Comparison of ENCODE assay signal across 12 cellular contexts in the genomic region with DNA sequence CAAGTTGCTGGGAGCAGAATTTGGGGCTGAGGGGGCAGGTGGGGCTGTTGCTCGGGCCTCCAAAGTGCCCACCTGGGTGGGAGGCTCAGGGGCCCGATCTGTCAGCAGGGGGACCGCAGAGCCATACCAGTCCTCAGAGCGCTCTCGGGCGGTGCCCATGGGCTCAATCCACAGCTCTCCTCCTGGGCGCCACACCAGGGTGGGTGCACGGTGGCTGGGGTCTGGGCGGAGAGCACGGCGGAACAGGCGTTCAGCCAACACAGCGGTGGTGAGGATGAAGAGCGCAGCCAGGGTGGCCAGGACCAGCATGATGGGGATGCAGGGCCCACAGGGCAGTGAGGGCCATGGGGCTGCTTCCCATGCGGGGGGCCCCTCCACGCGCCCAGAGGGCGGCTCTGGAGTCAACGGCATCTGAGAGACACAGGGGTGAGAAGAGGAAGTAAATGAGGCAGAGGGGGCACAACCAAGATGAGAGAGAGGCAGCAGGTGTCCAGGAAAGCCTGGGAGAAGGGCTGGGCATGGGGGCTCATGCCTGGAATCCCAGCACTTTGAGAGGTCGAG. TPM values are rescaled to one million over a fixed set of nuclear protein-coding genes. Genes with fewer than 3 reads are reported as not detected.
A peak's percentile ranks its signal among the peaks of the same experiment; 100 is the strongest.
DNase-seq lines count a peak whose midpoint lies in the region; ATAC-seq and TF ChIP-seq lines count a peak whose summit lies in the region.
"Had no signal": no experiment of that assay in that cellular context is flagged by ENCODE, and none has a peak within 500 bp of the region (broad histone marks: within the 10 kb centered on the region; RNA-seq: fewer than 3 reads in every experiment).

No MANE protein-coding gene starts in this region.

- H3K27me3 Mint-ChIP-seq in MCF 10A (ENCODE audit: insufficient read depth, unreplicated experiment) (peaks cover 35% of the 10 kb centered on the region), immature natural killer cell (ENCODE audit: low read depth in 3 of 3) (peaks cover 23 to 33% (median 32%) of the 10 kb centered on the region in 3 donors)
- no peaks in the 10 kb centered on the region for H3K27me3 Mint-ChIP-seq in T-helper 2 cell treated with Interferon-gamma antibody and Interleukin-4, amounts not matched to agents 5 μg/mL and 100 μg/mL, for 36 hours (ENCODE audit: low read depth)

- no peaks in the 10 kb centered on the region for H3K36me3 ChIP-seq in breast epithelium
- H3K36me3 ChIP-seq in transverse colon: no peaks in the 10 kb centered on the region
- H3K36me3 ChIP-seq: neural progenitor cell had no signal

- TF ChIP-seq CTCF in breast epithelium (IDR thresholded peaks at IDR 0.05) (no peak), MCF 10A (IDR thresholded peaks at IDR 0.05; ENCODE audit: unreplicated experiment) (no peak), transverse colon (IDR thresholded peaks at IDR 0.05) (no peak)

- CTCF ChIA-PET in MCF 10A (lab: Yijun Ruan, JAX): interaction anchor here (2.0 kb wide), 1 partner anchor 15 kb away, joined by 7 read pairs; no protein-coding TSS in a partner anchor

- H3K9me3 Mint-ChIP-seq in MCF 10A (ENCODE audit: unreplicated experiment): no peaks in the 10 kb centered on the region
- no peaks in the 10 kb centered on the region for H3K9me3 Mint-ChIP-seq in T-helper 2 cell treated with Interferon-gamma antibody and Interleukin-4, amounts not matched to agents 5 μg/mL and 100 μg/mL, for 36 hours
- no peaks in the 10 kb centered on the region for H3K9me3 Mint-ChIP-seq in immature natural killer cell
- H3K9me3 Mint-ChIP-seq: neural progenitor cell, type B pancreatic cell had no signal

- TF ChIP-seq EP300 in transverse colon (IDR thresholded peaks at IDR 0.05; ENCODE audit: low read depth): no peak

- H3K4me3 ChIP-seq in breast epithelium (peak overlapping the region; percentile 30 to 45 (median 37)), transverse colon (peak overlapping the region in 2 of 4 donors; percentile 26 to 52)
- H3K4me3 ChIP-seq: neural progenitor cell had no signal

- POLR2A ChIA-PET in MCF 10A (lab: Yijun Ruan, JAX): no interaction called here

- H3K4me3 Mint-ChIP-seq in MCF 10A (ENCODE audit: unreplicated experiment): no peak overlapping the region
- H3K4me3 Mint-ChIP-seq in T-helper 2 cell treated with Interferon-gamma antibody and Interleukin-4, amounts not matched to agents 5 μg/mL and 100 μg/mL, for 36 hours: peak overlapping the region; percentile 93
- peak overlapping the region; percentile 97 to 100 (median 98) for H3K4me3 Mint-ChIP-seq in immature natural killer cell
- H3K4me3 Mint-ChIP-seq: neural progenitor cell, type B pancreatic cell had no signal

- H3K27ac ChIP-seq in breast epithelium (peak overlapping the region in 1 of 2 donors; percentile 12), transverse colon (peak overlapping the region; percentile 66 to 81 (median 74))
- H3K27ac ChIP-seq: neural progenitor cell had no signal

- no peak overlapping the region for H3K27ac Mint-ChIP-seq in MCF 10A (ENCODE audit: low read depth, unreplicated experiment)
- H3K27ac Mint-ChIP-seq in T-helper 2 cell treated with Interferon-gamma antibody and Interleukin-4, amounts not matched to agents 5 μg/mL and 100 μg/mL, for 36 hours: peak overlapping the region; percentile 90
- peak overlapping the region; percentile 95 to 100 (median 100) for H3K27ac Mint-ChIP-seq in immature natural killer cell
- H3K27ac Mint-ChIP-seq: neural progenitor cell, type B pancreatic cell had no signal

- intact Hi-C loops in breast epithelium (cut with DNase I; ENCODE audit: low total_unique reads) (no loop called here), MCF 10A (cut with micrococcal nuclease) (no loop called here), transverse colon (cut with DNase I; ENCODE audit: low total_unique reads) (no loop called here)

- no peaks in the 10 kb centered on the region for H3K27me3 ChIP-seq in breast epithelium
- no peaks in the 10 kb centered on the region for H3K27me3 ChIP-seq in transverse colon
- H3K27me3 ChIP-seq: neural progenitor cell had no signal

- TF ChIP-seq POLR2A in breast epithelium (IDR thresholded peaks at IDR 0.05) (no peak), transverse colon (IDR thresholded peaks at IDR 0.05) (no peak)

- H3K4me1 Mint-ChIP-seq in MCF 10A (ENCODE audit: insufficient read depth, unreplicated experiment): no peaks in the 10 kb centered on the region
- peaks cover 65% of the 10 kb centered on the region for H3K4me1 Mint-ChIP-seq in T-helper 2 cell treated with Interferon-gamma antibody and Interleukin-4, amounts not matched to agents 5 μg/mL and 100 μg/mL, for 36 hours (ENCODE audit: low read depth)
- peaks cover 68 to 80% of the 10 kb centered on the region in 2 donors for H3K4me1 Mint-ChIP-seq in immature natural killer cell

- WGBS in transverse colon (ENCODE audit: low coverage in 1 of 2), 2 donors: 73 to 88% methylated on average over 2 to 19 of the region's 20 CpGs

- H3K9me3 ChIP-seq in breast epithelium: no peaks in the 10 kb centered on the region
- no peaks in the 10 kb centered on the region for H3K9me3 ChIP-seq in transverse colon

- no peak for DNase-seq in breast epithelium (ENCODE audit: low spot score in 2 of 2)
- DNase-seq in MCF 10A (ENCODE audit: unreplicated experiment): no peak
- no peak for DNase-seq in T-helper 2 cell treated with Interferon-gamma antibody and Interleukin-4, amounts not matched to agents 5 μg/mL and 100 μg/mL, for 36 hours (ENCODE audit: low spot score)
- DNase-seq in immature natural killer cell: peak; percentile 41 to 50 (median 41)
- DNase-seq in transverse colon: no peak
- no peak for DNase-seq in epidermal melanocyte (ENCODE audit: insufficient read length, low spot score)
- DNase-seq: NCI-H187 treated with DMSO at 0.1 percent for 48 hours, OCI-M1 had no signal

- H3K4me1 ChIP-seq in breast epithelium (no peaks in the 10 kb centered on the region), transverse colon (peaks cover 6 to 78% (median 47%) of the 10 kb centered on the region in 4 donors)
- H3K4me1 ChIP-seq: neural progenitor cell had no signal

- BruUV-seq in MCF 10A (replicated peaks; lab: Mats Ljungman, UMichigan): no TSS peak

- in situ Hi-C loops in transverse colon (cut with MboI; ENCODE audit: low pct_ligation_motif_present in 1 of 4, low pct_unique_long_range_greater_than_20kb in 1 of 4, low sequenced_read_pairs in 3 of 4): no loop called here

- H3K36me3 Mint-ChIP-seq in MCF 10A (ENCODE audit: insufficient read depth, unreplicated experiment) (peaks cover 8% of the 10 kb centered on the region), immature natural killer cell (peaks cover 13 to 52% (median 15%) of the 10 kb centered on the region in 3 donors)
- H3K36me3 Mint-ChIP-seq in T-helper 2 cell treated with Interferon-gamma antibody and Interleukin-4, amounts not matched to agents 5 μg/mL and 100 μg/mL, for 36 hours (ENCODE audit: low read depth): peaks cover 58% of the 10 kb centered on the region
- H3K36me3 Mint-ChIP-seq: neural progenitor cell, type B pancreatic cell had no signal

- no peak for ATAC-seq in GM21367 (IDR thresholded peaks at IDR 0.05; ENCODE audit: unreplicated experiment)
- no peak for ATAC-seq in GM19351 (IDR thresholded peaks at IDR 0.05; ENCODE audit: unreplicated experiment)

RNA-seq across cellular contexts. Expression of a gene that starts 1.2 kb away (rescaled TPM):
- 1 to 10 TPM in 2 of 3 donors, under 1 TPM in 1; 0.66 to 2.1 (median 1.8) TPM for total RNA-seq in breast epithelium
- not detected in 2 replicates for total RNA-seq in MCF 10A (2022)
- polyA plus RNA-seq in immature natural killer cell: 10 to 100 TPM in 2 of 3 donors, 1 to 10 TPM in 1; 9.6 to 39.8 (median 21.9) TPM
- 1 to 10 TPM in 3 of 4 donors, not detected in 1; 3.0 to 8.2 (median 3.8) TPM for total RNA-seq in transverse colon

RNA-seq across cellular contexts. Expression of a gene that starts 33.4 kb away (rescaled TPM):
- under 1 TPM in 1 of 3 donors, not detected in 2; 0.33 TPM for total RNA-seq in breast epithelium
- total RNA-seq in MCF 10A (2022): not detected in 2 replicates
- polyA plus RNA-seq in immature natural killer cell: not detected
- total RNA-seq in transverse colon: 1,000 to 10,000 TPM in 1 of 4 donors, 100 to 1,000 TPM in 1, 10 to 100 TPM in 2; 73.4 to 1,268 (median 104) TPM

RNA-seq across cellular contexts. Expression of a gene that starts 45.9 kb away (rescaled TPM):
- total RNA-seq in breast epithelium: 10 to 100 TPM; 16.3 to 50.2 (median 22.3) TPM
- 36.3 and 53.8 TPM in 2 replicates for total RNA-seq in MCF 10A (2022)
- polyA plus RNA-seq in immature natural killer cell: 10 to 100 TPM; 33.1 to 45.2 (median 33.3) TPM
- total RNA-seq in transverse colon: 100 to 1,000 TPM in 1 of 4 donors, 10 to 100 TPM in 3; 37.6 to 159 (median 59.5) TPM

Comparison
In these comparisons a context has a peak if more than half of its experiments do, and no peak if none do; other contexts are left out.
1. DNase-seq: peak in immature natural killer cell (3 of 3); none in breast epithelium (0 of 2), MCF 10A (single experiment), T-helper 2 cell treated with Interferon-gamma antibody and Interleukin-4, amounts not matched to agents 5 μg/mL and 100 μg/mL, for 36 hours (single experiment), transverse colon (single experiment) and epidermal melanocyte (single experiment).
2. RNA of a gene that starts 33.4 kb away (total RNA-seq): 73.4 to 1,268 TPM in transverse colon; 0.33 TPM in breast epithelium and not detected in MCF 10A; every median in the first group is over 10 times any median in the second.